In the genomic region with DNA sequence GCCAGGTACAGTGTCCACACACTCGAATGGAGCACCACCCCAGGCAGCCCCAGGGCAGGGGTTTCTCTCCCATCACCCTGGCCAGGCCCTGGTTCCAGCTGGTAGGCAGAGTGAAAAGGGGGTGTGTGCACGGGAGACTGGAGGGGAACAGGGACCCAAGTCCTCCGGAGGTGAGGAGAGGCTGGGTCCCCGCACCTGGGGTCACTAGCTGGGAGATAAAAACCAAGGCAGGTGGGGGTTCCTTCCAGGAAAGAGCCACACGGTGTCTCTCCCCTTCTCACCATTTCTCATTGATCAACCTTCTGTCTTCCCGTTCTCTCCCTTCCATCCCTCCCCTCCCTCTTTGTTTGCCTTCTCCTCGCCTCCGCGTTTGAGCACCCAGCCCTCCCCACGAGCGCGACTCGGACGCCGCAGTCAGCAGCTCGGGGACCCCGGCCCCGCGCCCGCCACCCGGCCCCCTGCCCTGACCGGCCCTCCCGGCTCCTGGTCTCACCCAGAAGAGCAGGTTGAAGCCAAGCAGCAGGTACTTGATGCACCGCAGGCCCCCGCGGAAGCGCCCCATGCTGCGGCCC, we compare ENCODE assay signal across 8 cellular contexts. TPM values are rescaled to one million over a fixed set of nuclear protein-coding genes. Genes with fewer than 3 reads are reported as not detected.
A peak's percentile ranks its signal among the peaks of the same experiment; 100 is the strongest.
DNase-seq lines count a peak whose midpoint lies in the region; ATAC-seq lines count a peak whose summit lies in the region.

No MANE protein-coding gene starts in this region.

- peak overlapping the region; percentile 60 for H3K4me3 Mint-ChIP-seq in activated naive CD8-positive, alpha-beta T cell treated with anti-CD3 and anti-CD28 coated beads, Interleukin-2, amount 10 ng/mL, durations not matched to agents 7 days and 5 days
- peak overlapping the region; percentile 85 to 93 (median 86) for H3K4me3 Mint-ChIP-seq in immature natural killer cell
- H3K4me3 Mint-ChIP-seq in stimulated activated naive B cell treated with anti-CD40 and anti-IgM and Interleukin-4, amounts not matched to agents 10 μg/mL and 1 μg/mL and 100 μg/mL, for 72 hours, result peak overlapping the region; percentile 62 to 87

- POLR2A ChIA-PET in activated naive CD8-positive, alpha-beta T cell treated with anti-CD3 and anti-CD28 coated beads, Interleukin-2, amount 10 ng/mL, durations not matched to agents 7 days and 5 days (lab: Charles Lee), result interaction anchor here (0.6 kb wide), 1 partner anchor 950 kb away, joined by 4 read pairs; no protein-coding TSS in a partner anchor

- H3K27ac Mint-ChIP-seq in activated naive CD8-positive, alpha-beta T cell treated with anti-CD3 and anti-CD28 coated beads, Interleukin-2, amount 10 ng/mL, durations not matched to agents 7 days and 5 days, result no peak overlapping the region
- peak overlapping the region; percentile 76 to 88 (median 84) for H3K27ac Mint-ChIP-seq in immature natural killer cell
- no peak overlapping the region for H3K27ac Mint-ChIP-seq in stimulated activated naive B cell treated with anti-CD40 and anti-IgM and Interleukin-4, amounts not matched to agents 10 μg/mL and 1 μg/mL and 100 μg/mL, for 72 hours

- H3K36me3 Mint-ChIP-seq in activated naive CD8-positive, alpha-beta T cell treated with anti-CD3 and anti-CD28 coated beads, Interleukin-2, amount 10 ng/mL, durations not matched to agents 7 days and 5 days, result no peaks in the 10 kb centered on the region
- no peaks in the 10 kb centered on the region for H3K36me3 Mint-ChIP-seq in immature natural killer cell
- H3K36me3 Mint-ChIP-seq in stimulated activated naive B cell treated with anti-CD40 and anti-IgM and Interleukin-4, amounts not matched to agents 10 μg/mL and 1 μg/mL and 100 μg/mL, for 72 hours, result no peaks in the 10 kb centered on the region

- H3K27me3 Mint-ChIP-seq in activated naive CD8-positive, alpha-beta T cell treated with anti-CD3 and anti-CD28 coated beads, Interleukin-2, amount 10 ng/mL, durations not matched to agents 7 days and 5 days, result peaks cover 12% of the 10 kb centered on the region
- peaks cover 2 to 7% (median 4%) of the 10 kb centered on the region in 3 donors for H3K27me3 Mint-ChIP-seq in immature natural killer cell (ENCODE audit: low read depth in 3 of 3)
- H3K27me3 Mint-ChIP-seq in stimulated activated naive B cell treated with anti-CD40 and anti-IgM and Interleukin-4, amounts not matched to agents 10 μg/mL and 1 μg/mL and 100 μg/mL, for 72 hours, result peaks cover 11 to 19% of the 10 kb centered on the region in 2 donors

- ATAC-seq in activated naive CD8-positive, alpha-beta T cell treated with anti-CD3 and anti-CD28 coated beads, Interleukin-2, amount 10 ng/mL, durations not matched to agents 7 days and 5 days (ENCODE audit: low read depth), result no peak
- peak; percentile 2 to 8 for ATAC-seq in stimulated activated naive B cell treated with anti-CD40 and anti-IgM and Interleukin-4, amounts not matched to agents 10 μg/mL and 1 μg/mL and 100 μg/mL, for 72 hours (replicated peaks)
- ATAC-seq in HG03139 (IDR thresholded peaks at IDR 0.05; ENCODE audit: unreplicated experiment) (no peak), HG03039 (IDR thresholded peaks at IDR 0.05; ENCODE audit: unreplicated experiment) (no peak)

- H3K4me1 Mint-ChIP-seq in activated naive CD8-positive, alpha-beta T cell treated with anti-CD3 and anti-CD28 coated beads, Interleukin-2, amount 10 ng/mL, durations not matched to agents 7 days and 5 days, result peaks cover 6% of the 10 kb centered on the region
- peaks cover 66 to 70% of the 10 kb centered on the region in 2 donors for H3K4me1 Mint-ChIP-seq in immature natural killer cell
- peaks cover 12 to 20% of the 10 kb centered on the region in 2 donors for H3K4me1 Mint-ChIP-seq in stimulated activated naive B cell treated with anti-CD40 and anti-IgM and Interleukin-4, amounts not matched to agents 10 μg/mL and 1 μg/mL and 100 μg/mL, for 72 hours

- DNase-seq in NCI-H1105 treated with DMSO at 0.1 percent for 48 hours (lab: John Stamatoyannopoulos, UW) (peak; percentile 34), NCI-H1105 (lab: John Stamatoyannopoulos, UW) (no peak), immature natural killer cell (no peak), GF-D8 (lab: John Stamatoyannopoulos, UW) (no peak)
- no peak for DNase-seq in activated naive CD8-positive, alpha-beta T cell treated with anti-CD3 and anti-CD28 coated beads, Interleukin-2, amount 10 ng/mL, durations not matched to agents 7 days and 5 days
- no peak for DNase-seq in stimulated activated naive B cell treated with anti-CD40 and anti-IgM and Interleukin-4, amounts not matched to agents 10 μg/mL and 1 μg/mL and 100 μg/mL, for 72 hours

- H3K9me3 Mint-ChIP-seq in activated naive CD8-positive, alpha-beta T cell treated with anti-CD3 and anti-CD28 coated beads, Interleukin-2, amount 10 ng/mL, durations not matched to agents 7 days and 5 days, result no peaks in the 10 kb centered on the region
- H3K9me3 Mint-ChIP-seq in immature natural killer cell, result no peaks in the 10 kb centered on the region
- H3K9me3 Mint-ChIP-seq in stimulated activated naive B cell treated with anti-CD40 and anti-IgM and Interleukin-4, amounts not matched to agents 10 μg/mL and 1 μg/mL and 100 μg/mL, for 72 hours, result no peaks in the 10 kb centered on the region

RNA-seq across cellular contexts. Expression of a gene that starts 0.3 kb away (rescaled TPM):
- 1 to 10 TPM in 1 of 2 experiments, under 1 TPM in 1; 0.42 to 1.2 TPM for total RNA-seq in activated naive CD8-positive, alpha-beta T cell treated with anti-CD3 and anti-CD28 coated beads, Interleukin-2, amount 10 ng/mL, durations not matched to agents 7 days and 5 days
- 10 to 100 TPM; 50.1 to 80.1 (median 76.2) TPM for polyA plus RNA-seq in immature natural killer cell

RNA-seq across cellular contexts. Expression of a gene that starts 59.3 kb away (rescaled TPM):
- total RNA-seq in activated naive CD8-positive, alpha-beta T cell treated with anti-CD3 and anti-CD28 coated beads, Interleukin-2, amount 10 ng/mL, durations not matched to agents 7 days and 5 days, result not detected
- polyA plus RNA-seq in immature natural killer cell, result not detected

Comparison
In these comparisons a context has a peak if more than half of its experiments do, and no peak if none do; other contexts are left out.
1. ATAC-seq: peak in stimulated activated naive B cell treated with anti-CD40 and anti-IgM and Interleukin-4, amounts not matched to agents 10 μg/mL and 1 μg/mL and 100 μg/mL, for 72 hours (2 of 2); none in activated naive CD8-positive, alpha-beta T cell treated with anti-CD3 and anti-CD28 coated beads, Interleukin-2, amount 10 ng/mL, durations not matched to agents 7 days and 5 days (single experiment), HG03139 (single experiment) and HG03039 (single experiment).
2. H3K27ac Mint-ChIP-seq: peak in immature natural killer cell (6 of 6); none in activated naive CD8-positive, alpha-beta T cell treated with anti-CD3 and anti-CD28 coated beads, Interleukin-2, amount 10 ng/mL, durations not matched to agents 7 days and 5 days (single experiment) and stimulated activated naive B cell treated with anti-CD40 and anti-IgM and Interleukin-4, amounts not matched to agents 10 μg/mL and 1 μg/mL and 100 μg/mL, for 72 hours (single experiment).
3. Peak in every context shown above with its lines, with median percentiles within 50 percentile points of each other: H3K4me3 Mint-ChIP-seq.